Comparison of ENCODE assay signal across 26 cellular contexts in genomic region chr1:90335566-90335965, GRCh38.
"Had no signal": no experiment of that assay in that cellular context is flagged by ENCODE, and none has a peak within 500 bp of the region (broad histone marks: within the 10 kb centered on the region; RNA-seq: fewer than 3 reads in every experiment).

No MANE protein-coding gene starts in this region.

- H3K4me1 Mint-ChIP-seq: activated B cell treated with CpG ODN at 0.5 μM for 24 hours; memory B cell; stimulated activated naive B cell treated with anti-CD40 and anti-IgM and Interleukin-4, amounts not matched to agents 10 μg/mL and 1 μg/mL and 100 μg/mL, for 72 hours had no signal

- H3K4me3 Mint-ChIP-seq: activated B cell treated with CpG ODN at 0.5 μM for 24 hours; activated CD4-positive, alpha-beta T cell treated with anti-CD3 and anti-CD28 coated beads for 36 hours; activated naive CD8-positive, alpha-beta T cell treated with anti-CD3 and anti-CD28 coated beads, Interleukin-2, amount 10 ng/mL, durations not matched to agents 7 days and 5 days; activated T-cell treated with anti-CD3 and anti-CD28 coated beads, Interleukin-2, amount 50 U/mL, for 24 hours; brain; dendritic cell treated with granulocyte-macrophage colony-stimulating factor and Interleukin-4, amounts not matched to agents 40 ng/mL and 50 ng/mL, for 4 days; memory B cell; stimulated activated naive B cell treated with anti-CD40 and anti-IgM and Interleukin-4, amounts not matched to agents 10 μg/mL and 1 μg/mL and 100 μg/mL, for 72 hours had no signal

- H3K27ac ChIP-seq: testis, uterus had no signal

- H3K27me3 ChIP-seq: testis, uterus had no signal

- H3K4me3 ChIP-seq: mucosa of descending colon, testis, uterus had no signal

- H3K27me3 Mint-ChIP-seq: activated CD4-positive, alpha-beta T cell treated with anti-CD3 and anti-CD28 coated beads for 36 hours; activated naive CD8-positive, alpha-beta T cell treated with anti-CD3 and anti-CD28 coated beads, Interleukin-2, amount 10 ng/mL, durations not matched to agents 7 days and 5 days; activated T-cell treated with anti-CD3 and anti-CD28 coated beads, Interleukin-2, amount 50 U/mL, for 24 hours had no signal

- ATAC-seq: activated CD4-positive, alpha-beta T cell treated with anti-CD3 and anti-CD28 coated beads for 36 hours; esophagus mucosa; mucosa of descending colon; stimulated activated naive B cell treated with anti-CD40 and anti-IgM and Interleukin-4, amounts not matched to agents 10 μg/mL and 1 μg/mL and 100 μg/mL, for 72 hours had no signal

- H3K9me3 Mint-ChIP-seq: activated naive CD8-positive, alpha-beta T cell treated with anti-CD3 and anti-CD28 coated beads, Interleukin-2, amount 10 ng/mL, durations not matched to agents 7 days and 5 days; activated T-cell treated with anti-CD3 and anti-CD28 coated beads, Interleukin-2, amount 50 U/mL, for 24 hours; brain; dendritic cell treated with granulocyte-macrophage colony-stimulating factor and Interleukin-4, amounts not matched to agents 40 ng/mL and 50 ng/mL, for 4 days; stimulated activated naive B cell treated with anti-CD40 and anti-IgM and Interleukin-4, amounts not matched to agents 10 μg/mL and 1 μg/mL and 100 μg/mL, for 72 hours had no signal

- H3K27ac Mint-ChIP-seq: activated B cell treated with CpG ODN at 0.5 μM for 24 hours; activated CD4-positive, alpha-beta T cell treated with anti-CD3 and anti-CD28 coated beads for 36 hours; activated naive CD8-positive, alpha-beta T cell treated with anti-CD3 and anti-CD28 coated beads, Interleukin-2, amount 10 ng/mL, durations not matched to agents 7 days and 5 days; activated T-cell treated with anti-CD3 and anti-CD28 coated beads, Interleukin-2, amount 50 U/mL, for 24 hours; brain; dendritic cell treated with granulocyte-macrophage colony-stimulating factor and Interleukin-4, amounts not matched to agents 40 ng/mL and 50 ng/mL, for 4 days; memory B cell; stimulated activated naive B cell treated with anti-CD40 and anti-IgM and Interleukin-4, amounts not matched to agents 10 μg/mL and 1 μg/mL and 100 μg/mL, for 72 hours had no signal

- H3K9me3 ChIP-seq: mucosa of descending colon, testis, uterus had no signal

- H3K36me3 Mint-ChIP-seq: activated naive CD8-positive, alpha-beta T cell treated with anti-CD3 and anti-CD28 coated beads, Interleukin-2, amount 10 ng/mL, durations not matched to agents 7 days and 5 days; brain; memory B cell; stimulated activated naive B cell treated with anti-CD40 and anti-IgM and Interleukin-4, amounts not matched to agents 10 μg/mL and 1 μg/mL and 100 μg/mL, for 72 hours had no signal

- H3K36me3 ChIP-seq: uterus had no signal

- H3K4me1 ChIP-seq: testis, uterus had no signal

- DNase-seq: activated B cell treated with CpG ODN at 0.5 μM for 24 hours; activated CD4-positive, alpha-beta T cell treated with anti-CD3 and anti-CD28 coated beads for 36 hours; activated CD4-positive, alpha-beta T cell treated with anti-CD3 and anti-CD28 coated beads, Interleukin-2, amount 50 U/mL, for 4 hours; activated CD8-positive, alpha-beta memory T cell treated with anti-CD3 and anti-CD28 coated beads for 24 hours; activated CD8-positive, alpha-beta memory T cell treated with anti-CD3 and anti-CD28 coated beads, Interleukin-2, amount 50 U/mL, for 4 hours; activated naive CD4-positive, alpha-beta T cell treated with Interleukin-2 at 50 U/mL for 16 hours; activated naive CD8-positive, alpha-beta T cell treated with anti-CD3 and anti-CD28 coated beads, Interleukin-2, amount 10 ng/mL, durations not matched to agents 7 days and 5 days; activated T-cell treated with anti-CD3 and anti-CD28 coated beads, Interleukin-2, amount 50 U/mL, for 24 hours; amniotic stem cell; effector CD8-positive, alpha-beta T cell; foreskin melanocyte; head of caudate nucleus; hypothalamus; mucosa of descending colon; retina; stimulated activated CD4-positive, alpha-beta T cell treated with anti-CD3 and anti-CD28 coated beads, Interleukin-2, amount 100 ng/mL, for 48 hours; stimulated activated CD8-positive, alpha-beta memory T cell treated with anti-CD3 and anti-CD28 coated beads, Interleukin-4, amount 100 ng/mL, for 48 hours; stimulated activated naive B cell treated with anti-CD40 and anti-IgM and Interleukin-4, amounts not matched to agents 10 μg/mL and 1 μg/mL and 100 μg/mL, for 72 hours; T-helper 1 cell; testis; trophoblast cell; uterus had no signal
